22 cellular contexts compared by ENCODE assay signal in genomic region chr4:52931238-52931637, GRCh38.
"Had no signal": no experiment of that assay in that cellular context is flagged by ENCODE, and none has a peak within 500 bp of the region (broad histone marks: within the 10 kb centered on the region; RNA-seq: fewer than 3 reads in every experiment).

No MANE protein-coding gene starts in this region.

- H3K27ac Mint-ChIP-seq: activated CD4-positive, alpha-beta memory T cell treated with anti-CD3 and anti-CD28 coated beads, Interleukin-2, amount 10 ng/mL, durations not matched to agents 7 days and 5 days; activated CD4-positive, alpha-beta T cell treated with anti-CD3 and anti-CD28 coated beads, Interleukin-2, amount 10 ng/mL, durations not matched to agents 24 days and 14 days; activated naive CD4-positive, alpha-beta T cell treated with anti-CD3 and anti-CD28 coated beads, Interleukin-2, amount 10 ng/mL, durations not matched to agents 7 days and 5 days; activated T-cell treated with anti-CD3 and anti-CD28 coated beads, Interleukin-2, amount 50 U/mL, for 72 hours; natural killer cell; stimulated activated memory B cell treated with anti-CD40 and anti-IgM and Interleukin-4, amounts not matched to agents 10 μg/mL and 1 μg/mL and 100 μg/mL, for 72 hours had no signal

- H3K4me1 Mint-ChIP-seq: stimulated activated memory B cell treated with anti-CD40 and anti-IgM and Interleukin-4, amounts not matched to agents 10 μg/mL and 1 μg/mL and 100 μg/mL, for 72 hours had no signal

- ATAC-seq: activated CD4-positive, CD25-positive, alpha-beta regulatory T cell treated with anti-CD3 and anti-CD28 coated beads, Interleukin-2, amount 50 U/mL, for 24 hours; activated T-cell treated with anti-CD3 and anti-CD28 coated beads, Interleukin-2, amount 50 U/mL, for 72 hours; foreskin keratinocyte; natural killer cell; sciatic nerve; stimulated activated memory B cell treated with anti-CD40 and anti-IgM and Interleukin-4, amounts not matched to agents 10 μg/mL and 1 μg/mL and 100 μg/mL, for 72 hours; T-helper 17 cell had no signal

- H3K9me3 Mint-ChIP-seq: activated CD4-positive, alpha-beta memory T cell treated with anti-CD3 and anti-CD28 coated beads, Interleukin-2, amount 10 ng/mL, durations not matched to agents 7 days and 5 days; activated CD4-positive, alpha-beta T cell treated with anti-CD3 and anti-CD28 coated beads, Interleukin-2, amount 10 ng/mL, durations not matched to agents 24 days and 14 days; activated naive CD4-positive, alpha-beta T cell treated with anti-CD3 and anti-CD28 coated beads, Interleukin-2, amount 10 ng/mL, durations not matched to agents 7 days and 5 days; activated T-cell treated with anti-CD3 and anti-CD28 coated beads, Interleukin-2, amount 50 U/mL, for 72 hours; natural killer cell; stimulated activated memory B cell treated with anti-CD40 and anti-IgM and Interleukin-4, amounts not matched to agents 10 μg/mL and 1 μg/mL and 100 μg/mL, for 72 hours had no signal

- H3K27me3 Mint-ChIP-seq: activated CD4-positive, alpha-beta memory T cell treated with anti-CD3 and anti-CD28 coated beads, Interleukin-2, amount 10 ng/mL, durations not matched to agents 7 days and 5 days; activated CD4-positive, alpha-beta T cell treated with anti-CD3 and anti-CD28 coated beads, Interleukin-2, amount 10 ng/mL, durations not matched to agents 24 days and 14 days; activated naive CD4-positive, alpha-beta T cell treated with anti-CD3 and anti-CD28 coated beads, Interleukin-2, amount 10 ng/mL, durations not matched to agents 7 days and 5 days; stimulated activated memory B cell treated with anti-CD40 and anti-IgM and Interleukin-4, amounts not matched to agents 10 μg/mL and 1 μg/mL and 100 μg/mL, for 72 hours; T-helper 17 cell had no signal

- H3K36me3 Mint-ChIP-seq: activated naive CD4-positive, alpha-beta T cell treated with anti-CD3 and anti-CD28 coated beads, Interleukin-2, amount 10 ng/mL, durations not matched to agents 7 days and 5 days; natural killer cell had no signal

- DNase-seq: activated CD4-positive, alpha-beta memory T cell treated with anti-CD3 and anti-CD28 coated beads, Interleukin-2, amount 10 ng/mL, durations not matched to agents 7 days and 5 days; activated CD4-positive, alpha-beta T cell treated with anti-CD3 and anti-CD28 coated beads, Interleukin-2, amount 10 ng/mL, durations not matched to agents 24 days and 14 days; activated effector memory CD4-positive, alpha-beta T cell treated with anti-CD3 and anti-CD28 coated beads, Interleukin-2, amount 50 U/mL, for 16 hours; activated naive CD4-positive, alpha-beta T cell treated with anti-CD3 and anti-CD28 coated beads, Interleukin-2, amount 10 ng/mL, durations not matched to agents 7 days and 5 days; activated T-cell treated with anti-CD3 and anti-CD28 coated beads, Interleukin-2, amount 50 U/mL, for 72 hours; amygdala; central memory CD4-positive, alpha-beta T cell; effector memory CD4-positive, alpha-beta T cell; foreskin keratinocyte; hippocampal formation; midbrain; natural killer cell; nucleus accumbens; small intestine; stimulated activated CD4-positive, alpha-beta T cell treated with anti-CD3 and anti-CD28 coated beads, Interleukin-15, amount 100 ng/mL, for 24 hours; stomach; T-helper 17 cell had no signal

- FAIRE-seq: colon, islet of Langerhans, small intestine had no signal

- H3K4me3 Mint-ChIP-seq: activated CD4-positive, alpha-beta memory T cell treated with anti-CD3 and anti-CD28 coated beads, Interleukin-2, amount 10 ng/mL, durations not matched to agents 7 days and 5 days; activated CD4-positive, alpha-beta T cell treated with anti-CD3 and anti-CD28 coated beads, Interleukin-2, amount 10 ng/mL, durations not matched to agents 24 days and 14 days; activated naive CD4-positive, alpha-beta T cell treated with anti-CD3 and anti-CD28 coated beads, Interleukin-2, amount 10 ng/mL, durations not matched to agents 7 days and 5 days; activated T-cell treated with anti-CD3 and anti-CD28 coated beads, Interleukin-2, amount 50 U/mL, for 72 hours; natural killer cell; stimulated activated memory B cell treated with anti-CD40 and anti-IgM and Interleukin-4, amounts not matched to agents 10 μg/mL and 1 μg/mL and 100 μg/mL, for 72 hours; T-helper 17 cell had no signal
